ENCODE assay signal across 18 cellular contexts in the genomic region with DNA sequence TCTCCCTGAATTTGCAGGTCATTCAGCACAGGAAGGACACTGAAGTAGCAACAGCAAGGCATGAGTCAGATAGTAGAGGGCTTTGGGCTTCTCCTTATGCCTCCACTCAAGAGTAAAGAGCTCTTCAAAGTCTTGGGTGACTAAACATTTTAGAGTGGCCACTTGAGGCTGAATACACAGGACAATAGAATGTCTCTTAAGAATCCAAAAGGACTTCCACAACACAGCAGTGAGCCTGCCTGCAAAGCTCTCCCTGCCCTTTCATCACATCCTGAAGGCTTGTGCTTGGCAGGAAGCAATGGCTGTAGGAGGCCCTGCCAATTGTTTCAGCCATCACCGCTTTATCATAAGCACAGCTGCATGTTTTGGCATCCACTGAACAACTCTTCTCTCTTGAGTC. TPM values are rescaled to one million over a fixed set of nuclear protein-coding genes. Genes with fewer than 3 reads are reported as not detected.
A peak's percentile ranks its signal among the peaks of the same experiment; 100 is the strongest.
DNase-seq lines count a peak whose midpoint lies in the region; ATAC-seq and TF ChIP-seq lines count a peak whose summit lies in the region.
"Had no signal": no experiment of that assay in that cellular context is flagged by ENCODE, and none has a peak within 500 bp of the region (broad histone marks: within the 10 kb centered on the region; RNA-seq: fewer than 3 reads in every experiment).

No MANE protein-coding gene starts in this region.

- H3K27ac ChIP-seq in left lung: peak overlapping the region in 1 of 2 donors; percentile 4
- H3K27ac ChIP-seq: PC-9 had no signal

- no peaks in the 10 kb centered on the region for H3K4me1 Mint-ChIP-seq in CD14-positive monocyte
- H3K4me1 Mint-ChIP-seq: activated B cell treated with CpG ODN at 0.5 μM for 24 hours; central memory CD8-positive, alpha-beta T cell; stimulated activated naive B cell treated with anti-CD40 and anti-IgM and Interleukin-4, amounts not matched to agents 10 μg/mL and 1 μg/mL and 100 μg/mL, for 72 hours had no signal

- DNase-seq in DMS79 (lab: John Stamatoyannopoulos, UW): peak; percentile 68
- DNase-seq in NCI-H524 (lab: John Stamatoyannopoulos, UW): peak; percentile 84 to 88
- DNase-seq in fibroblast of mammary gland (ENCODE audit: low read depth): peak; percentile 42
- DNase-seq in left lung: peak in 1 of 2 donors; percentile 66
- no peak for DNase-seq in NOMO-1 treated with DMSO at 0.1 percent for 48 hours (lab: John Stamatoyannopoulos, UW; ENCODE audit: unreplicated experiment)
- no peak for DNase-seq in CD14-positive monocyte (ENCODE audit: low spot score)
- no peak for DNase-seq in pons (ENCODE audit: low spot score)
- DNase-seq in G401 (ENCODE audit: low spot score): no peak
- DNase-seq: activated B cell treated with CpG ODN at 0.5 μM for 24 hours; activated naive CD4-positive, alpha-beta T cell treated with anti-CD3 and anti-CD28 coated beads, Interleukin-2, amount 50 U/mL, for 16 hours; NCI-H1092 treated with DMSO at 0.1 percent for 48 hours; occipital lobe; PC-9; stimulated activated naive B cell treated with anti-CD40 and anti-IgM and Interleukin-4, amounts not matched to agents 10 μg/mL and 1 μg/mL and 100 μg/mL, for 72 hours had no signal

- intact Hi-C loops in left lung (cut with DNase I) (no loop called here), CD14-positive monocyte (cut with micrococcal nuclease) (no loop called here)

- H3K9me3 Mint-ChIP-seq in CD14-positive monocyte: peaks cover 20 to 49% (median 36%) of the 10 kb centered on the region in 7 donors

- in situ Hi-C loops in G401 (cut with HindIII; ENCODE audit: low sequenced_read_pairs): no loop called here

- H3K27me3 Mint-ChIP-seq in CD14-positive monocyte (ENCODE audit: low read depth in 3 of 3): peaks cover 6 to 23% (median 7%) of the 10 kb centered on the region in 3 donors

- H3K4me3 Mint-ChIP-seq in CD14-positive monocyte: no peak overlapping the region
- H3K4me3 Mint-ChIP-seq: activated B cell treated with CpG ODN at 0.5 μM for 24 hours; central memory CD8-positive, alpha-beta T cell; stimulated activated naive B cell treated with anti-CD40 and anti-IgM and Interleukin-4, amounts not matched to agents 10 μg/mL and 1 μg/mL and 100 μg/mL, for 72 hours had no signal

- H3K27me3 ChIP-seq in left lung: no peaks in the 10 kb centered on the region

- ATAC-seq in left lung: peak; percentile 92
- ATAC-seq: HepG2; stimulated activated naive B cell treated with anti-CD40 and anti-IgM and Interleukin-4, amounts not matched to agents 10 μg/mL and 1 μg/mL and 100 μg/mL, for 72 hours had no signal

- H3K4me1 ChIP-seq in left lung: peaks cover 11 to 19% of the 10 kb centered on the region in 2 donors

- TF ChIP-seq CTCF in fibroblast of mammary gland (conservative IDR thresholded peaks at IDR 0.05; ENCODE audit: control insufficient read depth, insufficient read depth, low read depth, low read length): no peak
- TF ChIP-seq CTCF in left lung (IDR thresholded peaks at IDR 0.05): no peak
- no peak for TF ChIP-seq CTCF in CD14-positive monocyte (IDR thresholded peaks at IDR 0.05)

- no peaks in the 10 kb centered on the region for H3K36me3 ChIP-seq in left lung

- H3K9me3 ChIP-seq in left lung: peaks cover 0 to 30% of the 10 kb centered on the region in 2 donors

- peak overlapping the region in 1 of 7 donors; percentile 26 for H3K27ac Mint-ChIP-seq in CD14-positive monocyte
- H3K27ac Mint-ChIP-seq: activated B cell treated with CpG ODN at 0.5 μM for 24 hours; stimulated activated naive B cell treated with anti-CD40 and anti-IgM and Interleukin-4, amounts not matched to agents 10 μg/mL and 1 μg/mL and 100 μg/mL, for 72 hours had no signal

- no peaks in the 10 kb centered on the region for H3K36me3 Mint-ChIP-seq in CD14-positive monocyte

- H3K4me3 ChIP-seq in fibroblast of mammary gland (ENCODE audit: control insufficient read depth, low read depth, low read length): no peak overlapping the region
- no peak overlapping the region for H3K4me3 ChIP-seq in left lung
- H3K4me3 ChIP-seq: PC-9 had no signal

RNA-seq across cellular contexts. Expression of gene FOXQ1, which starts 36.8 kb away (rescaled TPM):
- 10 to 100 TPM in 1 of 2 donors, 1 to 10 TPM in 1; 6.4 to 12.1 TPM for total RNA-seq in left lung
- not detected for polyA plus RNA-seq in CD14-positive monocyte
- total RNA-seq in G401 (2014; rRNA removed; shearing (Covaris generic)): not detected in 2 replicates
- total RNA-seq: activated B cell treated with CpG ODN at 0.5 μM for 24 hours, endothelial cell of umbilical vein, skeletal muscle tissue had no signal
- polyA plus RNA-seq: endothelial cell of umbilical vein had no signal

RNA-seq across cellular contexts. Expression of gene FOXF2, which starts 40.7 kb away (rescaled TPM):
- total RNA-seq in left lung: 10 to 100 TPM; 12.6 to 17.7 TPM
- not detected for polyA plus RNA-seq in CD14-positive monocyte
- 0.68 TPM in 1 of 2 replicates, not detected in the other for total RNA-seq in G401 (2014; rRNA removed; shearing (Covaris generic))
- total RNA-seq: activated B cell treated with CpG ODN at 0.5 μM for 24 hours, endothelial cell of umbilical vein, HepG2, PC-9 had no signal
- polyA plus RNA-seq: endothelial cell of umbilical vein, HepG2 had no signal

Comparison
In these comparisons a context has a peak if more than half of its experiments do, and no peak if none do; other contexts are left out.
1. DNase-seq: peak in DMS79 (single experiment), NCI-H524 (2 of 2) and fibroblast of mammary gland (single experiment); none in NOMO-1 treated with DMSO at 0.1 percent for 48 hours (single experiment), CD14-positive monocyte (single experiment), pons (single experiment) and G401 (single experiment).